In genomic region chr22:35401863-35402262, GRCh38 we compare ENCODE assay signal across 13 cellular contexts. TPM values are rescaled to one million over a fixed set of nuclear protein-coding genes. Genes with fewer than 3 reads are reported as not detected.
DNase-seq lines count a peak whose midpoint lies in the region; ATAC-seq, FAIRE-seq and TF ChIP-seq lines count a peak whose summit lies in the region.
"Had no signal": no experiment of that assay in that cellular context is flagged by ENCODE, and none has a peak within 500 bp of the region (broad histone marks: within the 10 kb centered on the region; RNA-seq: fewer than 3 reads in every experiment).

No MANE protein-coding gene starts in this region.

- TF ChIP-seq CTCF in PC-9 (conservative IDR thresholded peaks at IDR 0.05) (no peak), H1 (IDR thresholded peaks at IDR 0.05; ENCODE audit: control extremely low read depth in 1 of 3, insufficient read depth in 1 of 3, low read depth in 1 of 3, low read length in 3 of 3) (no peak), CD14-positive monocyte (IDR thresholded peaks at IDR 0.05) (no peak), heart left ventricle (IDR thresholded peaks at IDR 0.05) (no peak)

- no peak overlapping the region for H3K4me3 ChIP-seq in PC-9
- peak overlapping the region in 1 of 4 experiments; percentile 83; a peak in 1 of 8 replicates for H3K4me3 ChIP-seq in H1 (ENCODE audit: extremely low read depth in 1 of 4, insufficient read depth in 2 of 4, low read depth in 3 of 4, low read length in 4 of 4)
- H3K4me3 ChIP-seq in heart left ventricle: no peak overlapping the region

- H3K4me1 ChIP-seq in PC-9 (replicated peaks; ENCODE audit: insufficient read depth) (peaks cover 9% of the 10 kb centered on the region), H1 (replicated peaks in 1 of 4; ENCODE audit: control insufficient read depth in 3 of 4, insufficient read depth in 4 of 4, low read length in 3 of 4) (peaks cover 8 to 25% (median 13%) of the 10 kb centered on the region in 4 experiments), heart left ventricle (peaks cover 0 to 38% (median 9%) of the 10 kb centered on the region in 12 donors)

- TSS peak; percentile 30 for BruUV-seq in PC-9 (replicated peaks; lab: Mats Ljungman, UMichigan)

- no peak overlapping the region for H3K18ac ChIP-seq in H1 (ENCODE audit: extremely low read depth, low read length)

- ATAC-seq in sciatic nerve (no peak), heart left ventricle (no peak)

- H2BK12ac ChIP-seq in H1 (ENCODE audit: low read depth, low read length): no peak overlapping the region

- TF ChIP-seq POLR2A in H1 (IDR thresholded peaks at IDR 0.05; ENCODE audit: control extremely low read depth in 1 of 2, low read depth in 2 of 2, low read length in 2 of 2): no peak; a peak in 1 of 3 replicates
- no peak for TF ChIP-seq POLR2A in heart left ventricle (IDR thresholded peaks at IDR 0.05)

- H3K27me3 Mint-ChIP-seq in activated naive CD4-positive, alpha-beta T cell treated with anti-CD3 and anti-CD28 coated beads, Interleukin-2, amount 50 U/mL, for 24 hours: no peaks in the 10 kb centered on the region
- no peaks in the 10 kb centered on the region for H3K27me3 Mint-ChIP-seq in CD14-positive monocyte (ENCODE audit: low read depth in 3 of 3)

- intact Hi-C loops in PC-9 (cut with micrococcal nuclease; ENCODE audit: unreplicated experiment) (no loop called here), CD14-positive monocyte (cut with micrococcal nuclease) (no loop called here), sciatic nerve (cut with DNase I) (no loop called here), heart left ventricle (cut with DNase I) (no loop called here)

- H4K91ac ChIP-seq in H1 (replicated peaks; ENCODE audit: insufficient read length, low read length): no peak overlapping the region

- H3K79me2 ChIP-seq in PC-9 (ENCODE audit: low read depth) (peaks cover 20% of the 10 kb centered on the region), H1 (ENCODE audit: control insufficient read depth in 1 of 2, insufficient read depth in 2 of 2, low read length in 2 of 2) (peaks cover 12 to 44% of the 10 kb centered on the region in 2 experiments)

- H3K23me2 ChIP-seq in H1 (ENCODE audit: low read depth, low read length): peaks cover 3% of the 10 kb centered on the region; the same call in 1 of the 2 replicates

- H2BK5ac ChIP-seq in H1 (ENCODE audit: low read depth, low read length): no peak overlapping the region; the same call in 1 of the 2 replicates

- H2AFZ ChIP-seq in PC-9 (no peak overlapping the region), H1 (ENCODE audit: low read length) (no peak overlapping the region)

- H3K9ac ChIP-seq in H1 (replicated peaks in 1 of 4; ENCODE audit: extremely low read depth in 1 of 4, low read depth in 3 of 4, low read length in 3 of 4): peak overlapping the region in 3 of 4 experiments; percentile 38 to 100 (median 46); a peak in 5 of 7 replicates

- no peak overlapping the region for H4K5ac ChIP-seq in H1 (ENCODE audit: insufficient read length, low read depth, low read length)

- peaks cover 16% of the 10 kb centered on the region for H3K36me3 Mint-ChIP-seq in activated naive CD4-positive, alpha-beta T cell treated with anti-CD3 and anti-CD28 coated beads, Interleukin-2, amount 50 U/mL, for 24 hours
- H3K36me3 Mint-ChIP-seq in CD14-positive monocyte: peaks cover 33 to 50% of the 10 kb centered on the region in 2 donors

- H3K36me3 ChIP-seq in PC-9 (ENCODE audit: low read depth) (peaks cover 4% of the 10 kb centered on the region; the same call in 1 of the 2 replicates), H1 (ENCODE audit: control insufficient read depth in 2 of 4, insufficient read depth in 4 of 4, low read length in 3 of 4) (peaks cover 26 to 59% (median 44%) of the 10 kb centered on the region in 4 experiments), heart left ventricle (peaks cover 0 to 40% (median 25%) of the 10 kb centered on the region in 9 donors)

- no peak overlapping the region for H3K23ac ChIP-seq in H1 (ENCODE audit: insufficient read length)

- no peak overlapping the region for H3K4ac ChIP-seq in H1 (replicated peaks; ENCODE audit: insufficient read length, low read depth, low read length)

- H3K9me2 ChIP-seq in PC-9 (ENCODE audit: insufficient read depth): no peaks in the 10 kb centered on the region

- no peak for TF ChIP-seq RAD21 in H1 (IDR thresholded peaks at IDR 0.05 in 1 of 2, conservative IDR thresholded peaks at IDR 0.05 in 1 of 2; ENCODE audit: low read depth in 2 of 2, low read length in 2 of 2)

- CTCF ChIA-PET in PC-9 (lab: Charles Lee): interaction anchor here (0.6 kb wide), 1 partner anchor 104 kb away, joined by 7 read pairs; no protein-coding TSS in a partner anchor
- CTCF ChIA-PET in H1 (lab: Charles Lee; ENCODE audit: partially characterized antibody): interaction anchor here (0.7 to 3.2 kb wide), 5 partner anchors 8 to 181 kb away, joined by 3 to 13 read pairs (median 5); no protein-coding TSS in a partner anchor

- FAIRE-seq in H1 (lab: Jason Lieb, UNC): no peak

- no peak overlapping the region for H2BK15ac ChIP-seq in H1 (ENCODE audit: low read length)

- 90% methylated on average over 6 of the region's 6 CpGs; no CpG with 5 or more reads in 1 of the 2 experiments for WGBS in H1 (ENCODE audit: extremely low coverage in 1 of 2, insufficient coverage in 1 of 2, insufficient read length in 1 of 2, insufficient replicate concordance in 2 of 2, low coverage in 1 of 2, low lambda C conversion rate in 2 of 2, missing lambda C conversion rate in 1 of 2), 2 experiments
- WGBS in heart left ventricle, 4 donors: 87 to 92% (median 88%) methylated on average over 6 of the region's 6 CpGs

- H2BK120ac ChIP-seq in H1 (replicated peaks; ENCODE audit: low read depth, low read length): no peak overlapping the region

- H3K9me3 Mint-ChIP-seq in activated naive CD4-positive, alpha-beta T cell treated with anti-CD3 and anti-CD28 coated beads, Interleukin-2, amount 50 U/mL, for 24 hours: no peaks in the 10 kb centered on the region
- no peaks in the 10 kb centered on the region for H3K9me3 Mint-ChIP-seq in CD14-positive monocyte

- no peak overlapping the region for H3K27ac ChIP-seq in PC-9
- no peak overlapping the region for H3K27ac ChIP-seq in H1 (ENCODE audit: low read depth, low read length)
- no peak overlapping the region for H3K27ac ChIP-seq in heart left ventricle

- peak overlapping the region; percentile 90 for H3K4me3 Mint-ChIP-seq in activated naive CD4-positive, alpha-beta T cell treated with anti-CD3 and anti-CD28 coated beads, Interleukin-2, amount 50 U/mL, for 24 hours
- no peak overlapping the region for H3K4me3 Mint-ChIP-seq in CD14-positive monocyte

- H3K9me3 ChIP-seq in PC-9 (ENCODE audit: insufficient read depth, low read depth): no peaks in the 10 kb centered on the region
- no peaks in the 10 kb centered on the region for H3K9me3 ChIP-seq in H1 (ENCODE audit: insufficient read depth in 2 of 2, low read depth in 1 of 2, low read length in 1 of 2)
- no peaks in the 10 kb centered on the region for H3K9me3 ChIP-seq in heart left ventricle

- H3K27ac Mint-ChIP-seq in activated naive CD4-positive, alpha-beta T cell treated with anti-CD3 and anti-CD28 coated beads, Interleukin-2, amount 50 U/mL, for 24 hours: no peak overlapping the region
- H3K27ac Mint-ChIP-seq in CD14-positive monocyte: peak overlapping the region in 1 of 7 donors; percentile 70

- H3K4me1 Mint-ChIP-seq in activated naive CD4-positive, alpha-beta T cell treated with anti-CD3 and anti-CD28 coated beads, Interleukin-2, amount 50 U/mL, for 24 hours: peaks cover 14% of the 10 kb centered on the region
- peaks cover 47% of the 10 kb centered on the region for H3K4me1 Mint-ChIP-seq in CD14-positive monocyte

- no peak overlapping the region for H3K14ac ChIP-seq in H1 (ENCODE audit: insufficient read length)

- H3K79me1 ChIP-seq in H1 (ENCODE audit: low read depth, low read length): peaks cover 11% of the 10 kb centered on the region; the same call in 1 of the 2 replicates

- peaks cover 11% of the 10 kb centered on the region; the same call in 1 of the 2 replicates for H3F3A ChIP-seq in PC-9 (ENCODE audit: insufficient read depth, low read depth)

- H3K27me3 ChIP-seq in PC-9 (ENCODE audit: insufficient read depth, low read depth) (no peaks in the 10 kb centered on the region), H1 (replicated peaks in 1 of 4; ENCODE audit: control insufficient read depth in 3 of 4, extremely low read depth in 1 of 4, insufficient read depth in 3 of 4, low read length in 3 of 4) (no peaks in the 10 kb centered on the region), heart left ventricle (no peaks in the 10 kb centered on the region)

- POLR2A ChIA-PET in PC-9 (lab: Charles Lee; ENCODE audit: unreplicated experiment) (interaction anchor here (0.6 kb wide), 1 partner anchor 595 kb away, joined by 5 read pairs; no protein-coding TSS in a partner anchor), H1 (lab: Charles Lee; ENCODE audit: partially characterized antibody) (interaction anchor here (1.1 to 57.4 kb wide), 4 partner anchors 6 to 51 kb away, joined by 5 to 1995 read pairs (median 1000); partner anchors contain the start of genes HMOX1 and MCM5)

- H4K20me1 ChIP-seq in PC-9 (ENCODE audit: insufficient read depth) (no peaks in the 10 kb centered on the region), H1 (replicated peaks in 1 of 2; ENCODE audit: control insufficient read depth in 1 of 2, insufficient read depth in 2 of 2, low read length in 2 of 2) (peaks cover 0 to 9% of the 10 kb centered on the region in 2 experiments)

- H2AK5ac ChIP-seq in H1 (ENCODE audit: low read depth, low read length): no peak overlapping the region

- H4K8ac ChIP-seq in H1 (ENCODE audit: extremely low read depth, insufficient read depth, low read length): no peak overlapping the region

- no peak for DNase-seq in activated naive CD4-positive, alpha-beta T cell (lab: John Stamatoyannopoulos, UW)
- DNase-seq in PC-9 (no peak), H1 (ENCODE audit: low read depth in 1 of 2, low spot score in 2 of 2) (no peak), CD14-positive monocyte (ENCODE audit: low spot score) (no peak), GM19240 (ENCODE audit: insufficient read length, low spot score) (no peak), sciatic nerve (ENCODE audit: low spot score) (no peak), heart left ventricle (no peak)
- DNase-seq: AML-193, cortex of kidney, GDM1, NCI-H1092 treated with DMSO at 0.1 percent for 48 hours, NCI-H524 treated with DMSO at 0.1 percent for 48 hours had no signal

- TF ChIP-seq EP300 in H1 (IDR thresholded peaks at IDR 0.05; ENCODE audit: borderline replicate concordance in 1 of 2, low read depth in 2 of 2, low read length in 2 of 2): no peak

- no peak overlapping the region for H3K56ac ChIP-seq in H1 (replicated peaks; ENCODE audit: insufficient read length, low read depth, low read length)

- peak overlapping the region; percentile 82; the same call in 1 of the 2 replicates for H3K4me2 ChIP-seq in PC-9
- peak overlapping the region; percentile 72 to 84 for H3K4me2 ChIP-seq in H1 (ENCODE audit: insufficient read depth in 1 of 2, low read depth in 2 of 2, low read length in 2 of 2)

- no peak overlapping the region for H2BK20ac ChIP-seq in H1 (ENCODE audit: low read length)

RNA-seq across cellular contexts. Expression of gene MCM5, which starts 1.9 kb away (rescaled TPM):
- total RNA-seq in PC-9 (2021): 71.7 and 115 TPM in 2 replicates
- total RNA-seq in H1 (2021; fragmentation: NEBNext Ultra II Directional; extraction: Animal tissue kit (Norgen Biotek cat#: 25700)): 297 and 305 TPM in 2 replicates
- 210 and 243 TPM in 2 replicates for polyA plus RNA-seq in H1 (2011; rRNA removed)
- 212 TPM for polyA plus RNA-seq in H1 (2011; cell fraction: cytosol; rRNA removed)
- 524 TPM for polyA plus RNA-seq in H1 (2011; cell fraction: nucleus; rRNA removed)
- polyA plus RNA-seq in H1 (2012, experiment 1 of 2): 221 to 290 TPM (median 254 TPM) in 4 replicates
- 144 TPM for polyA plus RNA-seq in H1 (2012, experiment 2 of 2)
- polyA plus RNA-seq in H1 (2013, experiment 1 of 2): 120 TPM
- 108 TPM for polyA plus RNA-seq in H1 (2013, experiment 2 of 2)
- 447 and 449 TPM in 2 replicates for polyA minus RNA-seq in H1 (2011; rRNA and poly(A)+ RNA removed)
- polyA minus RNA-seq in H1 (2011; cell fraction: cytosol; rRNA and poly(A)+ RNA removed): 271 TPM
- polyA minus RNA-seq in H1 (2011; cell fraction: nucleus; rRNA and poly(A)+ RNA removed): 249 TPM
- 10 to 100 TPM; 23.4 to 25.5 TPM for polyA plus RNA-seq in CD14-positive monocyte
- total RNA-seq in sciatic nerve: 23.0 TPM
- 10 to 100 TPM in 5 of 9 donors, 1 to 10 TPM in 4; 7.3 to 30.2 (median 12.3) TPM for total RNA-seq in heart left ventricle
- 10 to 100 TPM in 1 of 2 donors, 1 to 10 TPM in 1; 5.9 to 14.0 TPM for polyA plus RNA-seq in heart left ventricle

RNA-seq across cellular contexts. Expression of gene HMOX1, which starts 21.0 kb away (rescaled TPM):
- 18.4 and 23.7 TPM in 2 replicates for total RNA-seq in PC-9 (2021)
- total RNA-seq in H1 (2021; fragmentation: NEBNext Ultra II Directional; extraction: Animal tissue kit (Norgen Biotek cat#: 25700)): 25.0 and 25.7 TPM in 2 replicates
- 39.2 and 41.6 TPM in 2 replicates for polyA plus RNA-seq in H1 (2011; rRNA removed)
- 28.6 TPM for polyA plus RNA-seq in H1 (2011; cell fraction: cytosol; rRNA removed)
- polyA plus RNA-seq in H1 (2011; cell fraction: nucleus; rRNA removed): 19.6 TPM
- polyA plus RNA-seq in H1 (2012, experiment 1 of 2): 20.2 to 27.4 TPM (median 24.8 TPM) in 4 replicates
- polyA plus RNA-seq in H1 (2012, experiment 2 of 2): 29.7 TPM
- polyA plus RNA-seq in H1 (2013, experiment 1 of 2): 23.9 TPM
- 27.9 TPM for polyA plus RNA-seq in H1 (2013, experiment 2 of 2)
- polyA minus RNA-seq in H1 (2011; rRNA and poly(A)+ RNA removed): 8.0 and 8.7 TPM in 2 replicates
- 7.7 TPM for polyA minus RNA-seq in H1 (2011; cell fraction: cytosol; rRNA and poly(A)+ RNA removed)
- polyA minus RNA-seq in H1 (2011; cell fraction: nucleus; rRNA and poly(A)+ RNA removed): 9.2 TPM
- polyA plus RNA-seq in CD14-positive monocyte: 100 to 1,000 TPM; 180 to 233 TPM
- total RNA-seq in sciatic nerve: 78.5 TPM
- total RNA-seq in heart left ventricle: 100 to 1,000 TPM in 1 of 9 donors, 10 to 100 TPM in 2, 1 to 10 TPM in 6; 2.6 to 126 (median 5.2) TPM
- polyA plus RNA-seq in heart left ventricle: 1 to 10 TPM; 2.4 to 4.8 TPM
